In genomic region chr3:38823722-38824121, GRCh38 we compare ENCODE assay signal across 29 cellular contexts. TPM values are rescaled to one million over a fixed set of nuclear protein-coding genes. Genes with fewer than 3 reads are reported as not detected.
"Had no signal": no experiment of that assay in that cellular context is flagged by ENCODE, and none has a peak within 500 bp of the region (broad histone marks: within the 10 kb centered on the region; RNA-seq: fewer than 3 reads in every experiment).

No MANE protein-coding gene starts in this region.

- H3K4me1 ChIP-seq: adrenal gland, ascending aorta, psoas muscle, transverse colon had no signal

- H3K36me3 ChIP-seq: adrenal gland, ascending aorta, neutrophil, ovary, transverse colon had no signal

- H3K9me3 ChIP-seq: adrenal gland, ascending aorta, neutrophil, psoas muscle, transverse colon had no signal

- H3K27me3 ChIP-seq: adrenal gland, ascending aorta, neutrophil, ovary, transverse colon had no signal

- ATAC-seq: activated CD4-positive, CD25-positive, alpha-beta regulatory T cell treated with anti-CD3 and anti-CD28 coated beads, Interleukin-2, amount 50 U/mL, for 24 hours; activated CD8-positive, alpha-beta T cell treated with anti-CD3 and anti-CD28 coated beads, Interleukin-2, amount 10 ng/mL, durations not matched to agents 7 days and 5 days; activated naive CD4-positive, alpha-beta T cell treated with anti-CD3 and anti-CD28 coated beads, Interleukin-2, amount 50 U/mL, for 72 hours; left ventricle myocardium superior; natural killer cell; psoas muscle; right cardiac atrium; stimulated activated naive B cell treated with anti-CD40 and anti-IgM and Interleukin-4, amounts not matched to agents 10 μg/mL and 1 μg/mL and 100 μg/mL, for 72 hours had no signal

- DNase-seq: activated CD4-positive, alpha-beta T cell treated with anti-CD3 and anti-CD28 coated beads, Interleukin-2, amount 10 ng/mL, durations not matched to agents 7 days and 5 days; activated CD8-positive, alpha-beta T cell treated with anti-CD3 and anti-CD28 coated beads, Interleukin-2, amount 10 ng/mL, durations not matched to agents 7 days and 5 days; activated gamma-delta T cell; adrenal gland; central memory CD4-positive, alpha-beta T cell; dermis blood vessel endothelial cell; effector memory CD4-positive, alpha-beta T cell; foreskin melanocyte; hippocampal formation; left ventricle myocardium superior; mammary epithelial cell; natural killer cell; ovary; psoas muscle; small intestine; stimulated activated CD4-positive, alpha-beta T cell treated with anti-CD3 and anti-CD28 coated beads, Interleukin-15, amount 100 ng/mL, for 24 hours; stimulated activated CD8-positive, alpha-beta memory T cell treated with anti-CD3 and anti-CD28 coated beads, Interleukin-4, amount 100 ng/mL, for 48 hours; stimulated activated naive B cell treated with anti-CD40 and anti-IgM and Interleukin-4, amounts not matched to agents 10 μg/mL and 1 μg/mL and 100 μg/mL, for 72 hours; transverse colon had no signal

- H3K4me3 ChIP-seq: adrenal gland, ascending aorta, ovary, psoas muscle, transverse colon had no signal

- H3K27ac Mint-ChIP-seq: activated CD4-positive, alpha-beta T cell treated with anti-CD3 and anti-CD28 coated beads, Interleukin-2, amount 10 ng/mL, durations not matched to agents 7 days and 5 days; activated CD8-positive, alpha-beta T cell treated with anti-CD3 and anti-CD28 coated beads, Interleukin-2, amount 10 ng/mL, durations not matched to agents 7 days and 5 days; activated naive CD4-positive, alpha-beta T cell treated with anti-CD3 and anti-CD28 coated beads, Interleukin-2, amount 50 U/mL, for 72 hours; activated T-helper 1 cell treated with anti-CD3 and anti-CD28 coated beads, Interleukin-12 subunit alpha, Interleukin-12 subunit beta, Interleukin-2, Interleukin-4 antibody, amounts not matched to agents 30 ng/mL and 10 ng/mL and 1 ng/mL, durations not matched to agents 14 hours and 24 hours and 36 hours; mesothelial cell of epicardium; natural killer cell; stimulated activated naive B cell treated with anti-CD40 and anti-IgM and Interleukin-4, amounts not matched to agents 10 μg/mL and 1 μg/mL and 100 μg/mL, for 72 hours had no signal

- H3K4me3 Mint-ChIP-seq: activated CD4-positive, alpha-beta T cell treated with anti-CD3 and anti-CD28 coated beads, Interleukin-2, amount 10 ng/mL, durations not matched to agents 7 days and 5 days; activated CD8-positive, alpha-beta T cell treated with anti-CD3 and anti-CD28 coated beads, Interleukin-2, amount 10 ng/mL, durations not matched to agents 7 days and 5 days; activated T-helper 1 cell treated with anti-CD3 and anti-CD28 coated beads, Interleukin-12 subunit alpha, Interleukin-12 subunit beta, Interleukin-2, Interleukin-4 antibody, amounts not matched to agents 30 ng/mL and 10 ng/mL and 1 ng/mL, durations not matched to agents 14 hours and 24 hours and 36 hours; mesothelial cell of epicardium; natural killer cell; stimulated activated naive B cell treated with anti-CD40 and anti-IgM and Interleukin-4, amounts not matched to agents 10 μg/mL and 1 μg/mL and 100 μg/mL, for 72 hours had no signal

- H3K36me3 Mint-ChIP-seq: activated naive CD4-positive, alpha-beta T cell treated with anti-CD3 and anti-CD28 coated beads, Interleukin-2, amount 50 U/mL, for 72 hours; mesothelial cell of epicardium; natural killer cell; stimulated activated naive B cell treated with anti-CD40 and anti-IgM and Interleukin-4, amounts not matched to agents 10 μg/mL and 1 μg/mL and 100 μg/mL, for 72 hours had no signal

- H3K4me1 Mint-ChIP-seq: activated CD4-positive, alpha-beta T cell treated with anti-CD3 and anti-CD28 coated beads, Interleukin-2, amount 10 ng/mL, durations not matched to agents 7 days and 5 days; mesothelial cell of epicardium; natural killer cell; stimulated activated naive B cell treated with anti-CD40 and anti-IgM and Interleukin-4, amounts not matched to agents 10 μg/mL and 1 μg/mL and 100 μg/mL, for 72 hours had no signal

- H3K27ac ChIP-seq: adrenal gland, ascending aorta, neutrophil, ovary, psoas muscle, transverse colon had no signal

- H3K9me3 Mint-ChIP-seq: activated CD4-positive, alpha-beta T cell treated with anti-CD3 and anti-CD28 coated beads, Interleukin-2, amount 10 ng/mL, durations not matched to agents 7 days and 5 days; activated naive CD4-positive, alpha-beta T cell treated with anti-CD3 and anti-CD28 coated beads, Interleukin-2, amount 50 U/mL, for 72 hours; activated T-helper 1 cell treated with anti-CD3 and anti-CD28 coated beads, Interleukin-12 subunit alpha, Interleukin-12 subunit beta, Interleukin-2, Interleukin-4 antibody, amounts not matched to agents 30 ng/mL and 10 ng/mL and 1 ng/mL, durations not matched to agents 14 hours and 24 hours and 36 hours; mesothelial cell of epicardium; natural killer cell; stimulated activated naive B cell treated with anti-CD40 and anti-IgM and Interleukin-4, amounts not matched to agents 10 μg/mL and 1 μg/mL and 100 μg/mL, for 72 hours had no signal

RNA-seq across cellular contexts. Expression of gene SCN10A, which starts 7.7 kb away (rescaled TPM):
- total RNA-seq: activated CD4-positive, alpha-beta T cell treated with anti-CD3 and anti-CD28 coated beads, Interleukin-2, amount 10 ng/mL, durations not matched to agents 7 days and 5 days; activated CD8-positive, alpha-beta T cell treated with anti-CD3 and anti-CD28 coated beads, Interleukin-2, amount 10 ng/mL, durations not matched to agents 7 days and 5 days; activated naive CD4-positive, alpha-beta T cell treated with anti-CD3 and anti-CD28 coated beads, Interleukin-2, amount 50 U/mL, for 72 hours; activated T-helper 1 cell treated with anti-CD3 and anti-CD28 coated beads, Interleukin-12 subunit alpha, Interleukin-12 subunit beta, Interleukin-2, Interleukin-4 antibody, amounts not matched to agents 30 ng/mL and 10 ng/mL and 1 ng/mL, durations not matched to agents 14 hours and 24 hours and 36 hours; adrenal gland; ascending aorta; dermis blood vessel endothelial cell; mammary epithelial cell; mesothelial cell of epicardium; natural killer cell; psoas muscle; T-helper 2 cell treated with Interferon-gamma antibody and Interleukin-4, amounts not matched to agents 100 ng/mL and 5 ng/mL, for 36 hours; temporal lobe; transverse colon had no signal
- polyA plus RNA-seq: adrenal gland, esophagus, mammary epithelial cell, ovary, psoas muscle, small intestine had no signal
